In genomic region chr12:80230068-80230467, GRCh38 we compare ENCODE assay signal across 13 cellular contexts.
A peak's percentile ranks its signal among the peaks of the same experiment; 100 is the strongest.
DNase-seq lines count a peak whose midpoint lies in the region; ATAC-seq and TF ChIP-seq lines count a peak whose summit lies in the region.
"Had no signal": no experiment of that assay in that cellular context is flagged by ENCODE, and none has a peak within 500 bp of the region (broad histone marks: within the 10 kb centered on the region; RNA-seq: fewer than 3 reads in every experiment).

No MANE protein-coding gene starts in this region.

- H3K4me3 ChIP-seq in H7 (ENCODE audit: insufficient read depth, low read depth, low read length), result no peak overlapping the region
- H3K4me3 ChIP-seq: prostate gland had no signal

- no peak overlapping the region for H3K4me3 Mint-ChIP-seq in nephron
- H3K4me3 Mint-ChIP-seq: activated naive CD8-positive, alpha-beta T cell treated with anti-CD3 and anti-CD28 coated beads, Interleukin-2, amount 50 U/mL, for 24 hours; CD4-positive, alpha-beta memory T cell; memory B cell had no signal

- ATAC-seq in HG03108 (IDR thresholded peaks at IDR 0.05; ENCODE audit: unreplicated experiment), result no peak
- no peak for ATAC-seq in GM18861 (IDR thresholded peaks at IDR 0.05; ENCODE audit: unreplicated experiment)
- ATAC-seq in HG03439 (IDR thresholded peaks at IDR 0.05; ENCODE audit: unreplicated experiment), result no peak
- ATAC-seq: activated naive CD8-positive, alpha-beta T cell treated with anti-CD3 and anti-CD28 coated beads, Interleukin-2, amount 50 U/mL, for 24 hours had no signal

- no peaks in the 10 kb centered on the region for H3K9me3 Mint-ChIP-seq in nephron
- H3K9me3 Mint-ChIP-seq: activated naive CD8-positive, alpha-beta T cell treated with anti-CD3 and anti-CD28 coated beads, Interleukin-2, amount 50 U/mL, for 24 hours; memory B cell had no signal

- no peaks in the 10 kb centered on the region for H3K36me3 ChIP-seq in H7 (replicated peaks; ENCODE audit: control insufficient read depth, insufficient read depth, low read length)
- H3K36me3 ChIP-seq: prostate gland had no signal

- H3K4me1 Mint-ChIP-seq in nephron, result peaks cover 20% of the 10 kb centered on the region
- H3K4me1 Mint-ChIP-seq: activated naive CD8-positive, alpha-beta T cell treated with anti-CD3 and anti-CD28 coated beads, Interleukin-2, amount 50 U/mL, for 24 hours; CD4-positive, alpha-beta memory T cell; memory B cell had no signal

- no peak for TF ChIP-seq CTCF in nephron (IDR thresholded peaks at IDR 0.05; ENCODE audit: unreplicated experiment in 3 of 3)

- H3K36me3 Mint-ChIP-seq in nephron (ENCODE audit: low read depth), result no peaks in the 10 kb centered on the region
- H3K36me3 Mint-ChIP-seq: CD4-positive, alpha-beta memory T cell; memory B cell had no signal

- H3K27me3 ChIP-seq in H7 (ENCODE audit: control insufficient read depth, insufficient read depth, low read length), result no peaks in the 10 kb centered on the region

- no peaks in the 10 kb centered on the region for H3K27me3 Mint-ChIP-seq in nephron (ENCODE audit: low read depth)

- peak overlapping the region; percentile 64 to 79 (median 73) for H3K27ac Mint-ChIP-seq in nephron
- H3K27ac Mint-ChIP-seq: activated naive CD8-positive, alpha-beta T cell treated with anti-CD3 and anti-CD28 coated beads, Interleukin-2, amount 50 U/mL, for 24 hours; CD4-positive, alpha-beta memory T cell; memory B cell had no signal

- peak; percentile 14 for DNase-seq in H7
- peak; percentile 42 for DNase-seq in NCI-H510A (lab: John Stamatoyannopoulos, UW)
- DNase-seq in dermis blood vessel endothelial cell, result peak; percentile 38
- DNase-seq: activated CD8-positive, alpha-beta memory T cell treated with anti-CD3 and anti-CD28 coated beads, Interleukin-2, amount 50 U/mL, for 48 hours; activated naive CD8-positive, alpha-beta T cell treated with anti-CD3 and anti-CD28 coated beads, Interleukin-2, amount 50 U/mL, for 24 hours; CD4-positive, alpha-beta memory T cell; NCI-H187 treated with DMSO at 0.1 percent for 48 hours had no signal
